In genomic region chr10:91286572-91286971, GRCh38 we compare ENCODE assay signal across 25 cellular contexts.
"Had no signal": no experiment of that assay in that cellular context is flagged by ENCODE, and none has a peak within 500 bp of the region (broad histone marks: within the 10 kb centered on the region; RNA-seq: fewer than 3 reads in every experiment).

No MANE protein-coding gene starts in this region.

- H3K4me3 ChIP-seq: heart right ventricle, lower lobe of right lung, sigmoid colon, smooth muscle cell, stomach, thyroid gland had no signal

- H3K4me2 ChIP-seq: smooth muscle cell had no signal

- H3K9me3 Mint-ChIP-seq: activated naive CD4-positive, alpha-beta T cell treated with anti-CD3 and anti-CD28 coated beads, Interleukin-2, amount 10 ng/mL, durations not matched to agents 7 days and 5 days; activated naive CD8-positive, alpha-beta T cell treated with anti-CD3 and anti-CD28 coated beads, Interleukin-2, amount 10 ng/mL, durations not matched to agents 7 days and 5 days; activated T-helper 1 cell treated with anti-CD3 and anti-CD28 coated beads, Interleukin-12 subunit alpha, Interleukin-12 subunit beta, Interleukin-2, Interleukin-4 antibody, amounts not matched to agents 30 ng/mL and 10 ng/mL and 1 ng/mL, durations not matched to agents 14 hours and 24 hours and 36 hours; effector memory CD8-positive, alpha-beta T cell; natural killer cell; stimulated activated naive B cell treated with anti-CD40 and anti-IgM and Interleukin-4, amounts not matched to agents 10 μg/mL and 1 μg/mL and 100 μg/mL, for 72 hours had no signal

- ATAC-seq: natural killer cell had no signal

- H3K4me1 Mint-ChIP-seq: activated naive CD4-positive, alpha-beta T cell treated with anti-CD3 and anti-CD28 coated beads, Interleukin-2, amount 10 ng/mL, durations not matched to agents 7 days and 5 days; activated naive CD8-positive, alpha-beta T cell treated with anti-CD3 and anti-CD28 coated beads, Interleukin-2, amount 10 ng/mL, durations not matched to agents 7 days and 5 days; natural killer cell had no signal

- H3K27ac Mint-ChIP-seq: activated naive CD4-positive, alpha-beta T cell treated with anti-CD3 and anti-CD28 coated beads, Interleukin-2, amount 10 ng/mL, durations not matched to agents 7 days and 5 days; activated naive CD8-positive, alpha-beta T cell treated with anti-CD3 and anti-CD28 coated beads, Interleukin-2, amount 10 ng/mL, durations not matched to agents 7 days and 5 days; activated T-helper 1 cell treated with anti-CD3 and anti-CD28 coated beads, Interleukin-12 subunit alpha, Interleukin-12 subunit beta, Interleukin-2, Interleukin-4 antibody, amounts not matched to agents 30 ng/mL and 10 ng/mL and 1 ng/mL, durations not matched to agents 14 hours and 24 hours and 36 hours; effector memory CD8-positive, alpha-beta T cell; natural killer cell; stimulated activated naive B cell treated with anti-CD40 and anti-IgM and Interleukin-4, amounts not matched to agents 10 μg/mL and 1 μg/mL and 100 μg/mL, for 72 hours had no signal

- H3K9me3 ChIP-seq: heart right ventricle, lower lobe of right lung, sigmoid colon, stomach, thyroid gland had no signal

- H3K27me3 Mint-ChIP-seq: activated naive CD4-positive, alpha-beta T cell treated with anti-CD3 and anti-CD28 coated beads, Interleukin-2, amount 10 ng/mL, durations not matched to agents 7 days and 5 days had no signal

- H3K36me3 ChIP-seq: brain microvascular endothelial cell, lower lobe of right lung, sigmoid colon, thyroid gland had no signal

- H3K36me3 Mint-ChIP-seq: natural killer cell had no signal

- DNase-seq: activated CD4-positive, alpha-beta T cell treated with anti-CD3 and anti-CD28 coated beads for 4 hours; activated CD4-positive, alpha-beta T cell treated with anti-CD3 and anti-CD28 coated beads, Interleukin-2, amount 50 U/mL, for 48 hours; activated CD8-positive, alpha-beta memory T cell treated with anti-CD3 and anti-CD28 coated beads, Interleukin-2, amount 50 U/mL, for 4 hours; activated gamma-delta T cell; activated naive CD4-positive, alpha-beta T cell treated with anti-CD3 and anti-CD28 coated beads, Interleukin-2, amount 10 ng/mL, durations not matched to agents 7 days and 5 days; activated naive CD8-positive, alpha-beta T cell treated with anti-CD3 and anti-CD28 coated beads, Interleukin-2, amount 10 ng/mL, durations not matched to agents 7 days and 5 days; activated T-cell treated with anti-CD3 and anti-CD28 coated beads, Interleukin-2, amount 50 U/mL, for 1 hour; caudate nucleus; cortex of kidney; effector memory CD8-positive, alpha-beta T cell; erythroblast; heart right ventricle; kidney glomerular epithelial cell; lower lobe of right lung; mesenchymal stem cell; natural killer cell; retina; sigmoid colon; stimulated activated CD4-positive, alpha-beta T cell treated with anti-CD3 and anti-CD28 coated beads, Interleukin-1b, Interleukin-23, amount 100 ng/mL, for 48 hours; stimulated activated naive B cell treated with anti-CD40 and anti-IgM and Interleukin-4, amounts not matched to agents 10 μg/mL and 1 μg/mL and 100 μg/mL, for 72 hours; thyroid gland had no signal

- H3K4me1 ChIP-seq: lower lobe of right lung, thyroid gland had no signal

- H3K4me3 Mint-ChIP-seq: activated naive CD4-positive, alpha-beta T cell treated with anti-CD3 and anti-CD28 coated beads, Interleukin-2, amount 10 ng/mL, durations not matched to agents 7 days and 5 days; activated naive CD8-positive, alpha-beta T cell treated with anti-CD3 and anti-CD28 coated beads, Interleukin-2, amount 10 ng/mL, durations not matched to agents 7 days and 5 days; activated T-helper 1 cell treated with anti-CD3 and anti-CD28 coated beads, Interleukin-12 subunit alpha, Interleukin-12 subunit beta, Interleukin-2, Interleukin-4 antibody, amounts not matched to agents 30 ng/mL and 10 ng/mL and 1 ng/mL, durations not matched to agents 14 hours and 24 hours and 36 hours; effector memory CD8-positive, alpha-beta T cell; natural killer cell; stimulated activated naive B cell treated with anti-CD40 and anti-IgM and Interleukin-4, amounts not matched to agents 10 μg/mL and 1 μg/mL and 100 μg/mL, for 72 hours had no signal

- H3K27ac ChIP-seq: brain microvascular endothelial cell, lower lobe of right lung, sigmoid colon, stomach, thyroid gland had no signal

- H3K27me3 ChIP-seq: brain microvascular endothelial cell, heart right ventricle, sigmoid colon, stomach, thyroid gland had no signal
